In the genomic region with DNA sequence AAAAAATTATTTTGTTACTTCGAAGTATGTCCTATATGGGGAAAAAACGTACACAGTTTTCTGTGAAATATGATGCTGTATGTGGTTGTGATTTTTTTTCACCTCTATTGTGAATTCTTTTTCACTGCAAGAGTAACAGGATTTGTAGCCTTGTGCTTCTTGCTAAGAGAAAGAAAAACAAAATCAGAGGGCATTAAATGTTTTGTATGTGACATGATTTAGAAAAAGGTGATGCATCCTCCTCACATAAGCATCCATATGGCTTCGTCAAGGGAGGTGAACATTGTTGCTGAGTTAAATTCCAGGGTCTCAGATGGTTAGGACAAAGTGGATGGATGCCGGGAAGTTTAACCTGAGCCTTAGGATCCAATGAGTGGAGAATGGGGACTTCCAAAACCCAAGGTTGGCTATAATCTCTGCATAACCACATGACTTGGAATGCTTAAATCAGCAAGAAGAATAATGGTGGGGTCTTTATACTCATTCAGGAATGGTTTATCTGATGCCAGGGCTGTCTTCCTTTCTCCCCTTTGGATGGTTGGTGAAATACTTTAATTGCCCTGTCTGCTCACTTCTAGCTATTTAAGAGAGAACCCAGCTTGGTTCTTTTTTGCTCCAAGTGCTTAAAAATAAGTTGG, we compare ENCODE assay signal across 2 cellular contexts.
TF ChIP-seq lines count a peak whose summit lies in the region.

No MANE protein-coding gene starts in this region.

TF ChIP-seq in SK-N-SH treated with all-trans-retinoic acid at 6 μM for 48 hours, 23 proteins besides CTCF, POLR2A, EP300 and RAD21 (continued from another document):
- TF ChIP-seq, protein P1, sequence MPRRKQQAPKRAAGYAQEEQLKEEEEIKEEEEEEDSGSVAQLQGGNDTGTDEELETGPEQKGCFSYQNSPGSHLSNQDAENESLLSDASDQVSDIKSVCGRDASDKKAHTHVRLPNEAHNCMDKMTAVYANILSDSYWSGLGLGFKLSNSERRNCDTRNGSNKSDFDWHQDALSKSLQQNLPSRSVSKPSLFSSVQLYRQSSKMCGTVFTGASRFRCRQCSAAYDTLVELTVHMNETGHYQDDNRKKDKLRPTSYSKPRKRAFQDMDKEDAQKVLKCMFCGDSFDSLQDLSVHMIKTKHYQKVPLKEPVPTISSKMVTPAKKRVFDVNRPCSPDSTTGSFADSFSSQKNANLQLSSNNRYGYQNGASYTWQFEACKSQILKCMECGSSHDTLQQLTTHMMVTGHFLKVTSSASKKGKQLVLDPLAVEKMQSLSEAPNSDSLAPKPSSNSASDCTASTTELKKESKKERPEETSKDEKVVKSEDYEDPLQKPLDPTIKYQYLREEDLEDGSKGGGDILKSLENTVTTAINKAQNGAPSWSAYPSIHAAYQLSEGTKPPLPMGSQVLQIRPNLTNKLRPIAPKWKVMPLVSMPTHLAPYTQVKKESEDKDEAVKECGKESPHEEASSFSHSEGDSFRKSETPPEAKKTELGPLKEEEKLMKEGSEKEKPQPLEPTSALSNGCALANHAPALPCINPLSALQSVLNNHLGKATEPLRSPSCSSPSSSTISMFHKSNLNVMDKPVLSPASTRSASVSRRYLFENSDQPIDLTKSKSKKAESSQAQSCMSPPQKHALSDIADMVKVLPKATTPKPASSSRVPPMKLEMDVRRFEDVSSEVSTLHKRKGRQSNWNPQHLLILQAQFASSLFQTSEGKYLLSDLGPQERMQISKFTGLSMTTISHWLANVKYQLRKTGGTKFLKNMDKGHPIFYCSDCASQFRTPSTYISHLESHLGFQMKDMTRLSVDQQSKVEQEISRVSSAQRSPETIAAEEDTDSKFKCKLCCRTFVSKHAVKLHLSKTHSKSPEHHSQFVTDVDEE (CRISPR knock-in tag; IDR thresholded peaks at IDR 0.05), result peak; percentile 100

TF ChIP-seq in SK-N-SH, 30 proteins besides CTCF, POLR2A, EP300 and RAD21 (continued from another document):
- TF ChIP-seq MEF2A (IDR thresholded peaks at IDR 0.05; ENCODE audit: borderline replicate concordance, low read depth) (no peak), MXI1 (IDR thresholded peaks at IDR 0.05; ENCODE audit: low read depth, low read length) (no peak), NRF1 (IDR thresholded peaks at IDR 0.05; ENCODE audit: low read depth, low read length) (no peak)
- TF ChIP-seq, protein P2, sequence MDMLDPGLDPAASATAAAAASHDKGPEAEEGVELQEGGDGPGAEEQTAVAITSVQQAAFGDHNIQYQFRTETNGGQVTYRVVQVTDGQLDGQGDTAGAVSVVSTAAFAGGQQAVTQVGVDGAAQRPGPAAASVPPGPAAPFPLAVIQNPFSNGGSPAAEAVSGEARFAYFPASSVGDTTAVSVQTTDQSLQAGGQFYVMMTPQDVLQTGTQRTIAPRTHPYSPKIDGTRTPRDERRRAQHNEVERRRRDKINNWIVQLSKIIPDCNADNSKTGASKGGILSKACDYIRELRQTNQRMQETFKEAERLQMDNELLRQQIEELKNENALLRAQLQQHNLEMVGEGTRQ (IDR thresholded peaks at IDR 0.05; ENCODE audit: borderline replicate concordance, low read depth, low read length), result no peak
- TF ChIP-seq, protein P3, sequence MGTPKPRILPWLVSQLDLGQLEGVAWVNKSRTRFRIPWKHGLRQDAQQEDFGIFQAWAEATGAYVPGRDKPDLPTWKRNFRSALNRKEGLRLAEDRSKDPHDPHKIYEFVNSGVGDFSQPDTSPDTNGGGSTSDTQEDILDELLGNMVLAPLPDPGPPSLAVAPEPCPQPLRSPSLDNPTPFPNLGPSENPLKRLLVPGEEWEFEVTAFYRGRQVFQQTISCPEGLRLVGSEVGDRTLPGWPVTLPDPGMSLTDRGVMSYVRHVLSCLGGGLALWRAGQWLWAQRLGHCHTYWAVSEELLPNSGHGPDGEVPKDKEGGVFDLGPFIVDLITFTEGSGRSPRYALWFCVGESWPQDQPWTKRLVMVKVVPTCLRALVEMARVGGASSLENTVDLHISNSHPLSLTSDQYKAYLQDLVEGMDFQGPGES (IDR thresholded peaks at IDR 0.05; ENCODE audit: low read depth, low read length), result no peak
- TF ChIP-seq, protein P4, sequence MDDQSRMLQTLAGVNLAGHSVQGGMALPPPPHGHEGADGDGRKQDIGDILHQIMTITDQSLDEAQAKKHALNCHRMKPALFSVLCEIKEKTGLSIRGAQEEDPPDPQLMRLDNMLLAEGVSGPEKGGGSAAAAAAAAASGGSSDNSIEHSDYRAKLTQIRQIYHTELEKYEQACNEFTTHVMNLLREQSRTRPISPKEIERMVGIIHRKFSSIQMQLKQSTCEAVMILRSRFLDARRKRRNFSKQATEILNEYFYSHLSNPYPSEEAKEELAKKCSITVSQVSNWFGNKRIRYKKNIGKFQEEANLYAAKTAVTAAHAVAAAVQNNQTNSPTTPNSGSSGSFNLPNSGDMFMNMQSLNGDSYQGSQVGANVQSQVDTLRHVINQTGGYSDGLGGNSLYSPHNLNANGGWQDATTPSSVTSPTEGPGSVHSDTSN (IDR thresholded peaks at IDR 0.05), result no peak
